Comparison of ENCODE assay signal across 8 cellular contexts in genomic region chr3:134249935-134250716, GRCh38. TPM values are rescaled to one million over a fixed set of nuclear protein-coding genes. Genes with fewer than 3 reads are reported as not detected.
A peak's percentile ranks its signal among the peaks of the same experiment; 100 is the strongest.
DNase-seq lines count a peak whose midpoint lies in the region; ATAC-seq lines count a peak whose summit lies in the region.

No MANE protein-coding gene starts in this region.

- CTCF ChIA-PET in CD8-positive, alpha-beta memory T cell (lab: Charles Lee) = interaction anchor here (1.1 kb wide), 2 partner anchors 37 to 54 kb away, joined by 3 read pairs; no protein-coding TSS in a partner anchor

- no peaks in the 10 kb centered on the region for H3K36me3 ChIP-seq in CD8-positive, alpha-beta memory T cell (ENCODE audit: insufficient read depth, low read length)

- WGBS in right cardiac atrium = under 1% methylated on average over 85 of the region's 85 CpGs

- H3K27me3 ChIP-seq in CD8-positive, alpha-beta memory T cell (ENCODE audit: insufficient read depth, low read length, poor library complexity, severe bottlenecking) = no peaks in the 10 kb centered on the region
- H3K27me3 ChIP-seq in right cardiac atrium (ENCODE audit: control insufficient read depth, insufficient read depth) = no peaks in the 10 kb centered on the region

- peak overlapping the region; percentile 88 to 98 (median 95) for H3K27ac Mint-ChIP-seq in CD8-positive, alpha-beta memory T cell

- DNase-seq in CD8-positive, alpha-beta memory T cell = peak; percentile 36 to 62 (median 48)
- DNase-seq in T follicular helper cell (ENCODE audit: low read depth) (peak; percentile 12), amygdala (lab: John Stamatoyannopoulos, UW) (peak in 36 of 56 donors; percentile 3 to 67 (median 36)), right cardiac atrium (peak; percentile 65 to 85 (median 83)), putamen (ENCODE audit: low spot score) (peak; percentile 25), DMS153 treated with DMSO at 0.1 percent for 48 hours (lab: John Stamatoyannopoulos, UW; ENCODE audit: unreplicated experiment) (no peak)

- H3K4me3 ChIP-seq in CD8-positive, alpha-beta memory T cell (ENCODE audit: low read length) = peak overlapping the region; percentile 83
- peak overlapping the region; percentile 98 for H3K4me3 ChIP-seq in right cardiac atrium (ENCODE audit: low read length)

- POLR2A ChIA-PET in CD8-positive, alpha-beta memory T cell (lab: Charles Lee) = interaction anchor here (0.6 to 1.5 kb wide), 3 partner anchors 9 to 236 kb away, joined by 3 to 19 read pairs (median 6); partner anchors contain the start of genes ANAPC13 and CEP63

- H3K27me3 Mint-ChIP-seq in CD8-positive, alpha-beta memory T cell = no peaks in the 10 kb centered on the region

- H3K4me3 Mint-ChIP-seq in CD8-positive, alpha-beta memory T cell = peak overlapping the region; percentile 87 to 97 (median 92)

- peaks cover 2 to 6% (median 5%) of the 10 kb centered on the region in 3 donors for H3K36me3 Mint-ChIP-seq in CD8-positive, alpha-beta memory T cell

- H3K4me1 Mint-ChIP-seq in CD8-positive, alpha-beta memory T cell = peaks cover 45 to 63% (median 62%) of the 10 kb centered on the region in 3 donors

- no peaks in the 10 kb centered on the region for H3K9me3 ChIP-seq in CD8-positive, alpha-beta memory T cell (ENCODE audit: low read length)
- no peaks in the 10 kb centered on the region for H3K9me3 ChIP-seq in right cardiac atrium (ENCODE audit: control insufficient read depth, low read length)

- peak overlapping the region; percentile 57 for H3K27ac ChIP-seq in CD8-positive, alpha-beta memory T cell (ENCODE audit: low read depth, low read length)
- peak overlapping the region; percentile 99 for H3K27ac ChIP-seq in right cardiac atrium (ENCODE audit: low read length)

- intact Hi-C loops in right cardiac atrium (cut with DNase I) = no loop called here

- H3K9me3 Mint-ChIP-seq in CD8-positive, alpha-beta memory T cell = peaks cover 0 to 4% (median 0%) of the 10 kb centered on the region in 5 donors

- ATAC-seq in GM19452 (IDR thresholded peaks at IDR 0.05; ENCODE audit: unreplicated experiment) (peak; percentile 47), HG03469 (IDR thresholded peaks at IDR 0.05; ENCODE audit: unreplicated experiment) (peak; percentile 31), right cardiac atrium (peak; percentile 64 to 75)

- H3K4me1 ChIP-seq in CD8-positive, alpha-beta memory T cell (ENCODE audit: insufficient read depth, low read length) = peaks cover 34% of the 10 kb centered on the region
- peaks cover 11% of the 10 kb centered on the region for H3K4me1 ChIP-seq in right cardiac atrium (ENCODE audit: control insufficient read depth, insufficient read depth, low read length)

RNA-seq across cellular contexts. Expression of gene RYK, which starts 0.5 kb away (rescaled TPM):
- 10 to 100 TPM; 23.0 to 26.1 TPM for total RNA-seq in CD8-positive, alpha-beta memory T cell
- 13.3 TPM for polyA plus RNA-seq in CD8-positive, alpha-beta memory T cell
- 10 to 100 TPM; 48.3 to 57.3 (median 52.7) TPM for total RNA-seq in right cardiac atrium
- 30.9 TPM for polyA plus RNA-seq in right cardiac atrium
